ENCODE assay signal across 8 cellular contexts in the genomic region with DNA sequence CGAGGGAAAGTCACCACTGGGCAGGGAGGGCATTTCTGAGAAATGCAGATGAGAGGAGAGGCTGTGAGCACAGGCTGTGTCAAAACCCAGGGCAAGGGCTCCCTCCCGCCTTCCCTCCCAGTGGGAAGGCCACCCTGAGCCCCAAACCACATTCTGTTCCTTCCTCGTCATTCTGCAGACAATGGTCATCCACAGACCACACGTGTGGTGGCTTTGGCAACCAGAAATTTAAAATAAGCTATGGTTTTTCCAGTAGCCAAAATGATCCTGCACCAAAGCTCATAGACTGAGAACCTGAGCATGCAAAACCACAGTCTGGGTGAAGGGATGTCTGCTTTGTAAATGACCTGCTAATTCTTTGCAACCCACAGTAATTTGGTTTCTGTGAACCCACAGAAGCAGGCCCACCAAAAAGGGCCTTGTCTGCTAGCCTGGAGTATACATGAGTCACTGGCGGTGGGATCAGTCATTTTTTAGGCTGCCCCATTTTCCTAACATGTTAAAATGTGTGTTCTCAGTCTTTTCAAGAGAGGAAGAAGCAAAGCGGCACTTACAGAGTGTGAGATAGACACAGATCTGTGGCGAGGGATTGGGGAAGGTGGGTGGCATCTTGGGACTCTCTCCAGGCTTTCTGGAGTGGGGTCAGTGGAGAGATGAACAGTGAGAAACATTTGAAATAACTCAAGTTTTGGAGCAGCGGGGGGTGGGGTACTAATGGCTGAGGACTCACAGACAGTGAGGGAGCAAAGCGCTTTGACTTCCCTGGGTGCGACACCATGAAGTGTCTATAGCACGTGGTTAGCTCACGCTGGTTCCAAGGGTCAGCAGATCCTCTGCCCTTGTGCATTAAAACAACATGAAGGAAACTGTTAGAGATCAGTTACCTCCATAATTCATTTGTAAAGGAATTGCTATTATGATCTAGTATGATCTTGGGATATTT. TPM values are rescaled to one million over a fixed set of nuclear protein-coding genes. Genes with fewer than 3 reads are reported as not detected.
A peak's percentile ranks its signal among the peaks of the same experiment; 100 is the strongest.
DNase-seq lines count a peak whose midpoint lies in the region; ATAC-seq and TF ChIP-seq lines count a peak whose summit lies in the region.

No MANE protein-coding gene starts in this region.

- peak overlapping the region; percentile 17 to 95 (median 36) for H3K27ac ChIP-seq in Peyer's patch
- H3K27ac ChIP-seq in breast epithelium, result no peak overlapping the region

- no peak overlapping the region for H3K4me3 ChIP-seq in Peyer's patch
- no peak overlapping the region for H3K4me3 ChIP-seq in breast epithelium

- DNase-seq in GM13976 (ENCODE audit: low spot score) (peak; percentile 61), Peyer's patch (peak in 2 of 3 donors; percentile 45 to 60), breast epithelium (ENCODE audit: low spot score in 2 of 2) (no peak), NCI-H1436 (lab: John Stamatoyannopoulos, UW) (no peak), NCI-H1105 (lab: John Stamatoyannopoulos, UW) (no peak)
- DNase-seq in activated T-helper 9 cell treated with anti-CD3 and anti-CD28 coated beads, Interleukin-2, amount 50 U/mL, for 16 hours (ENCODE audit: low read depth), result peak; percentile 46
- peak; percentile 55 to 64 for DNase-seq in stimulated activated CD4-positive, alpha-beta T cell treated with anti-CD3 and anti-CD28 coated beads, Interleukin-2, amount 100 ng/mL, for 24 hours

- H3K4me1 ChIP-seq in Peyer's patch (peaks cover 0 to 46% (median 12%) of the 10 kb centered on the region in 4 donors), breast epithelium (peaks cover 0 to 8% of the 10 kb centered on the region in 2 donors)

- H3K36me3 ChIP-seq in Peyer's patch, result no peaks in the 10 kb centered on the region
- no peaks in the 10 kb centered on the region for H3K36me3 ChIP-seq in breast epithelium

- TF ChIP-seq CTCF in GM13976 (IDR thresholded peaks at IDR 0.05; ENCODE audit: borderline replicate concordance, control extremely low read depth, extremely low read depth, insufficient read depth, missing control alignments) (no peak), Peyer's patch (IDR thresholded peaks at IDR 0.05) (no peak), breast epithelium (IDR thresholded peaks at IDR 0.05) (no peak)

- H3K27me3 ChIP-seq in Peyer's patch (no peaks in the 10 kb centered on the region), breast epithelium (no peaks in the 10 kb centered on the region)

- ATAC-seq in HG03354 (IDR thresholded peaks at IDR 0.05; ENCODE audit: poor library complexity, severe bottlenecking, unreplicated experiment), result no peak

- in situ Hi-C loops in GM13976 (cut with MboI; ENCODE audit: low sequenced_read_pairs, unreplicated experiment), result no loop called here

- H3K9me3 ChIP-seq in Peyer's patch (no peaks in the 10 kb centered on the region), breast epithelium (no peaks in the 10 kb centered on the region)

- TF ChIP-seq POLR2A in Peyer's patch (IDR thresholded peaks at IDR 0.05), result no peak
- no peak for TF ChIP-seq POLR2A in breast epithelium (IDR thresholded peaks at IDR 0.05)

- intact Hi-C loops in breast epithelium (cut with DNase I; ENCODE audit: low total_unique reads), result loop anchor here (10.0 kb wide), 1 partner anchor 133 kb away; the partner anchor contains the start of gene PPP1R1B

RNA-seq across cellular contexts. Expression of gene GRB7, which starts 20.5 kb away (rescaled TPM):
- total RNA-seq in Peyer's patch (10 to 100 TPM; 14.0 to 64.0 (median 26.3) TPM), breast epithelium (10 to 100 TPM in 2 of 3 donors, not detected in 1; 27.9 to 69.2 TPM)

RNA-seq across cellular contexts. Expression of gene MIEN1, which starts 27.9 kb away (rescaled TPM):
- 10 to 100 TPM; 44.6 to 74.9 (median 57.9) TPM for total RNA-seq in Peyer's patch
- total RNA-seq in breast epithelium, result 10 to 100 TPM; 50.7 to 68.2 (median 61.6) TPM

RNA-seq across cellular contexts. Expression of gene ERBB2, which starts 58.3 kb away (rescaled TPM):
- total RNA-seq in Peyer's patch (100 to 1,000 TPM; 104 to 339 (median 247) TPM), breast epithelium (100 to 1,000 TPM in 1 of 3 donors, 10 to 100 TPM in 2; 13.1 to 118 (median 59.0) TPM)

Comparison
In these comparisons a context has a peak if more than half of its experiments do, and no peak if none do; other contexts are left out.
1. DNase-seq: peak in GM13976 (single experiment), Peyer's patch (2 of 3), activated T-helper 9 cell treated with anti-CD3 and anti-CD28 coated beads, Interleukin-2, amount 50 U/mL, for 16 hours (single experiment) and stimulated activated CD4-positive, alpha-beta T cell treated with anti-CD3 and anti-CD28 coated beads, Interleukin-2, amount 100 ng/mL, for 24 hours (2 of 2); none in breast epithelium (0 of 2), NCI-H1436 (single experiment) and NCI-H1105 (single experiment).
2. H3K27ac ChIP-seq: peak in Peyer's patch (4 of 4); none in breast epithelium (0 of 2).